Comparison of ENCODE assay signal across 25 cellular contexts in genomic region chr12:106975098-106975497, GRCh38. TPM values are rescaled to one million over a fixed set of nuclear protein-coding genes. Genes with fewer than 3 reads are reported as not detected.
DNase-seq lines count a peak whose midpoint lies in the region; ATAC-seq and TF ChIP-seq lines count a peak whose summit lies in the region.
"Had no signal": no experiment of that assay in that cellular context is flagged by ENCODE, and none has a peak within 500 bp of the region (broad histone marks: within the 10 kb centered on the region; RNA-seq: fewer than 3 reads in every experiment).

No MANE protein-coding gene starts in this region.

- H3K4me3 Mint-ChIP-seq in activated naive CD4-positive, alpha-beta T cell treated with anti-CD3 and anti-CD28 coated beads, Interleukin-2, amount 50 U/mL, for 24 hours: no peak overlapping the region
- H3K4me3 Mint-ChIP-seq in endodermal cell (no peak overlapping the region), progenitor cell of endocrine pancreas (ENCODE audit: low read depth) (no peak overlapping the region)
- H3K4me3 Mint-ChIP-seq: activated CD4-positive, alpha-beta T cell treated with anti-CD3 and anti-CD28 coated beads, Interleukin-2, amount 10 ng/mL, durations not matched to agents 24 days and 14 days; neural crest cell had no signal

- H3K9me3 Mint-ChIP-seq in activated naive CD4-positive, alpha-beta T cell treated with anti-CD3 and anti-CD28 coated beads, Interleukin-2, amount 50 U/mL, for 24 hours: no peaks in the 10 kb centered on the region
- H3K9me3 Mint-ChIP-seq in endodermal cell (no peaks in the 10 kb centered on the region), progenitor cell of endocrine pancreas (ENCODE audit: low read depth) (no peaks in the 10 kb centered on the region)
- H3K9me3 Mint-ChIP-seq: activated CD4-positive, alpha-beta T cell treated with anti-CD3 and anti-CD28 coated beads, Interleukin-2, amount 10 ng/mL, durations not matched to agents 24 days and 14 days; neural crest cell had no signal

- H3K4me1 ChIP-seq in endodermal cell (ENCODE audit: control insufficient read depth, insufficient read depth, low read length): no peaks in the 10 kb centered on the region

- no peak for ATAC-seq in HG02798 (IDR thresholded peaks at IDR 0.05; ENCODE audit: poor library complexity, unreplicated experiment)

- TF ChIP-seq CTCF in endodermal cell (conservative IDR thresholded peaks at IDR 0.05) (no peak), progenitor cell of endocrine pancreas (IDR thresholded peaks at IDR 0.05; ENCODE audit: unreplicated experiment) (no peak)

- no peaks in the 10 kb centered on the region for H3K27me3 ChIP-seq in endodermal cell (ENCODE audit: control insufficient read depth, insufficient read depth, low read length, poor library complexity, severe bottlenecking)
- H3K27me3 ChIP-seq: BE2C, tibial artery had no signal

- WGBS in endodermal cell (ENCODE audit: insufficient coverage in 1 of 2, insufficient read length in 1 of 2), 2 experiments: 96 to 100% methylated on average over 1 to 8 of the region's 8 CpGs

- H3K36me3 ChIP-seq in endodermal cell (ENCODE audit: control insufficient read depth, insufficient read depth, low read length): peaks cover 37% of the 10 kb centered on the region
- H3K36me3 ChIP-seq: BE2C had no signal

- H3K27ac Mint-ChIP-seq in activated naive CD4-positive, alpha-beta T cell treated with anti-CD3 and anti-CD28 coated beads, Interleukin-2, amount 50 U/mL, for 24 hours: peak overlapping the region; percentile 14
- peak overlapping the region; percentile 15 for H3K27ac Mint-ChIP-seq in endodermal cell
- peak overlapping the region; percentile 53 for H3K27ac Mint-ChIP-seq in progenitor cell of endocrine pancreas
- H3K27ac Mint-ChIP-seq: activated CD4-positive, alpha-beta T cell treated with anti-CD3 and anti-CD28 coated beads, Interleukin-2, amount 10 ng/mL, durations not matched to agents 24 days and 14 days had no signal

- H3K27ac ChIP-seq in endodermal cell (ENCODE audit: low read depth, low read length): no peak overlapping the region
- H3K27ac ChIP-seq: A549, PC-9, psoas muscle, skin epidermis, tibial artery had no signal

- no peaks in the 10 kb centered on the region for H3K27me3 Mint-ChIP-seq in activated naive CD4-positive, alpha-beta T cell treated with anti-CD3 and anti-CD28 coated beads, Interleukin-2, amount 50 U/mL, for 24 hours
- no peaks in the 10 kb centered on the region for H3K27me3 Mint-ChIP-seq in endodermal cell (ENCODE audit: insufficient read depth)
- no peaks in the 10 kb centered on the region for H3K27me3 Mint-ChIP-seq in progenitor cell of endocrine pancreas
- H3K27me3 Mint-ChIP-seq: activated CD4-positive, alpha-beta T cell treated with anti-CD3 and anti-CD28 coated beads, Interleukin-2, amount 10 ng/mL, durations not matched to agents 24 days and 14 days had no signal

- no peak overlapping the region for H3K9ac ChIP-seq in endodermal cell (ENCODE audit: extremely low read depth, low read length, poor library complexity, severe bottlenecking)

- no peak for DNase-seq in activated naive CD4-positive, alpha-beta T cell (lab: John Stamatoyannopoulos, UW)
- peak; percentile 82 for DNase-seq in NCI-H69 (lab: John Stamatoyannopoulos, UW)
- no peak for DNase-seq in endodermal cell
- no peak for DNase-seq in progenitor cell of endocrine pancreas (ENCODE audit: low spot score, unreplicated experiment)
- DNase-seq in epidermal melanocyte (ENCODE audit: insufficient read length, low spot score): no peak
- no peak for DNase-seq in NCI-H748 (lab: John Stamatoyannopoulos, UW; ENCODE audit: unreplicated experiment)
- DNase-seq: activated CD4-positive, alpha-beta T cell treated with anti-CD3 and anti-CD28 coated beads, Interleukin-2, amount 10 ng/mL, durations not matched to agents 24 days and 14 days; activated effector memory CD4-positive, alpha-beta T cell treated with Interleukin-2 at 50 U/mL for 16 hours; BE2C; H7; midbrain; NCI-H1105; NCI-H2227 treated with DMSO at 0.1 percent for 48 hours; PC-9; psoas muscle; stimulated activated CD4-positive, alpha-beta T cell treated with anti-CD3 and anti-CD28 coated beads, Interleukin-4, amount 100 ng/mL, for 1 hour; stimulated activated naive CD4-positive, alpha-beta T cell treated with Interleukin-2 at 50 U/mL for 16 hours; T-helper 1 cell; tibial artery had no signal

- peaks cover 13% of the 10 kb centered on the region for H3K36me3 Mint-ChIP-seq in activated naive CD4-positive, alpha-beta T cell treated with anti-CD3 and anti-CD28 coated beads, Interleukin-2, amount 50 U/mL, for 24 hours
- H3K36me3 Mint-ChIP-seq in endodermal cell (ENCODE audit: low read depth) (peaks cover 10% of the 10 kb centered on the region), progenitor cell of endocrine pancreas (ENCODE audit: insufficient read depth) (peaks cover 9% of the 10 kb centered on the region)

- H3K9me3 ChIP-seq in endodermal cell (ENCODE audit: control insufficient read depth, low read length): no peaks in the 10 kb centered on the region
- H3K9me3 ChIP-seq: A549, BE2C, psoas muscle, tibial artery had no signal

- H3K4me1 Mint-ChIP-seq in activated naive CD4-positive, alpha-beta T cell treated with anti-CD3 and anti-CD28 coated beads, Interleukin-2, amount 50 U/mL, for 24 hours: peaks cover 31% of the 10 kb centered on the region
- H3K4me1 Mint-ChIP-seq in endodermal cell: no peaks in the 10 kb centered on the region
- H3K4me1 Mint-ChIP-seq in progenitor cell of endocrine pancreas (ENCODE audit: low read depth): peaks cover 26% of the 10 kb centered on the region
- H3K4me1 Mint-ChIP-seq: neural crest cell had no signal

- H3K4me3 ChIP-seq in endodermal cell (ENCODE audit: low read length): no peak overlapping the region
- H3K4me3 ChIP-seq: A549, coronary artery, PC-9, psoas muscle, skin epidermis, tibial artery had no signal

RNA-seq across cellular contexts. Expression of gene MTERF2, which starts 11.8 kb away (rescaled TPM):
- total RNA-seq in endodermal cell (10 to 100 TPM; 12.0 to 12.5 TPM), progenitor cell of endocrine pancreas (15.3 and 18.3 TPM in 2 replicates)
- 14.5 TPM for polyA plus RNA-seq in endodermal cell (2013, experiment 1 of 2)
- 16.1 TPM for polyA plus RNA-seq in endodermal cell (2013, experiment 2 of 2)

RNA-seq across cellular contexts. Expression of gene TMEM263, which starts 19.4 kb away (rescaled TPM):
- total RNA-seq in endodermal cell (10 to 100 TPM; 25.7 to 39.3 TPM), progenitor cell of endocrine pancreas (37.6 and 39.7 TPM in 2 replicates)
- 36.7 TPM for polyA plus RNA-seq in endodermal cell (2013, experiment 1 of 2)
- 36.0 TPM for polyA plus RNA-seq in endodermal cell (2013, experiment 2 of 2)
